In the genomic region with DNA sequence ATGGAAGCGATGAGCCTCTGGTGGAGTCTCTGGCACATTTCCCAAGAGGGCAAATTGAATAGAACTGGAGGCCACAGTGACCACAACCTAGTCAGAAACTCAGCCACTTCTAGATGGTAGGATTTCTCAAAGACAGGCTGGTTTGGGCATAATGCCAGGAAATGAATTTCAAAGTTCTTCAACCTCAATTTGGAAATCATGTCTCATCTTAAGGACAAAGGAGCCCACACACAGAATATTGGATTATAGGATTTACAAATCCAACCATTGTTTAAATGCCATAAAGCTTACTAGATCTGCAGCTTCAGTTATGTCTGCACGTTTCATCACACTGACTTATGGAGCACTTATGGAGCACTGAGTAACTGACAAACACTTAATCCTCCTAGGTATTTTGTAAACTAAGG, we compare ENCODE assay signal across 12 cellular contexts.
DNase-seq lines count a peak whose midpoint lies in the region; ATAC-seq and TF ChIP-seq lines count a peak whose summit lies in the region.
"Had no signal": no experiment of that assay in that cellular context is flagged by ENCODE, and none has a peak within 500 bp of the region (broad histone marks: within the 10 kb centered on the region; RNA-seq: fewer than 3 reads in every experiment).

No MANE protein-coding gene starts in this region.

- 6% methylated on average over 2 of the region's 2 CpGs for WGBS in smooth muscle cell (ENCODE audit: low lambda C conversion rate)

- peaks cover 4% of the 10 kb centered on the region for H3K79me2 ChIP-seq in smooth muscle cell (ENCODE audit: low read depth)

- H3K27ac ChIP-seq in Peyer's patch, result peak overlapping the region in 3 of 4 donors; percentile 26 to 63 (median 30)
- H3K27ac ChIP-seq in smooth muscle cell (ENCODE audit: low read depth), result peak overlapping the region; percentile 96
- no peak overlapping the region for H3K27ac ChIP-seq in dorsolateral prefrontal cortex
- H3K27ac ChIP-seq: lower lobe of right lung had no signal

- H3K4me1 ChIP-seq in HAP-1, result no peaks in the 10 kb centered on the region
- H3K4me1 ChIP-seq in Peyer's patch, result no peaks in the 10 kb centered on the region
- H3K4me1 ChIP-seq in smooth muscle cell (ENCODE audit: low read depth), result peaks cover 11% of the 10 kb centered on the region

- H3F3A ChIP-seq in smooth muscle cell (ENCODE audit: low read depth), result peaks cover 32% of the 10 kb centered on the region

- peak overlapping the region; percentile 79 for H3K9ac ChIP-seq in smooth muscle cell (ENCODE audit: low read depth)

- H3K9me3 ChIP-seq in HAP-1 (no peaks in the 10 kb centered on the region), Peyer's patch (no peaks in the 10 kb centered on the region), smooth muscle cell (replicated peaks; ENCODE audit: low read depth) (no peaks in the 10 kb centered on the region)
- H3K9me3 ChIP-seq: lower lobe of right lung had no signal

- no peaks in the 10 kb centered on the region for H3K36me3 ChIP-seq in HAP-1 (replicated peaks)
- no peaks in the 10 kb centered on the region for H3K36me3 ChIP-seq in Peyer's patch
- H3K36me3 ChIP-seq in smooth muscle cell (ENCODE audit: low read depth), result no peaks in the 10 kb centered on the region
- H3K36me3 ChIP-seq: lower lobe of right lung had no signal

- in situ Hi-C loops in HAP-1 (cut with MboI; ENCODE audit: low sequenced_read_pairs), result no loop called here

- peak; percentile 8 to 43 for DNase-seq in HAP-1 (ENCODE audit: low spot score in 2 of 2)
- DNase-seq in Peyer's patch, result no peak
- peak; percentile 98 for DNase-seq in fibroblast of gingiva (ENCODE audit: low read depth)
- DNase-seq in smooth muscle cell (lab: John Stamatoyannopoulos, UW; ENCODE audit: unreplicated experiment), result no peak
- DNase-seq in dorsolateral prefrontal cortex, result no peak
- DNase-seq in retina, result no peak
- DNase-seq in NCI-H69 (lab: John Stamatoyannopoulos, UW), result no peak
- DNase-seq: activated naive CD4-positive, alpha-beta T cell treated with anti-CD3 and anti-CD28 coated beads for 36 hours; lower lobe of right lung had no signal

- H3K4me2 ChIP-seq in smooth muscle cell, result peak overlapping the region; percentile 64

- H2AFZ ChIP-seq in smooth muscle cell (ENCODE audit: low read depth), result no peak overlapping the region

- TF ChIP-seq POLR2A in Peyer's patch (IDR thresholded peaks at IDR 0.05), result no peak

- H3K27me3 ChIP-seq in HAP-1 (ENCODE audit: low read depth), result no peaks in the 10 kb centered on the region
- H3K27me3 ChIP-seq in Peyer's patch, result no peaks in the 10 kb centered on the region
- no peaks in the 10 kb centered on the region for H3K27me3 ChIP-seq in smooth muscle cell (ENCODE audit: low read depth)
- peaks cover 0 to 21% (median 0%) of the 10 kb centered on the region in 45 donors for H3K27me3 ChIP-seq in dorsolateral prefrontal cortex

- H4K20me1 ChIP-seq in smooth muscle cell (ENCODE audit: low read depth), result no peaks in the 10 kb centered on the region

- TF ChIP-seq CTCF in Peyer's patch (IDR thresholded peaks at IDR 0.05), result no peak
- TF ChIP-seq CTCF in smooth muscle cell (IDR thresholded peaks at IDR 0.05; ENCODE audit: borderline replicate concordance, insufficient read depth, poor library complexity, severe bottlenecking), result no peak
- TF ChIP-seq CTCF in dorsolateral prefrontal cortex (IDR thresholded peaks at IDR 0.05 in 54 of 56, conservative IDR thresholded peaks at IDR 0.05 in 2 of 56; ENCODE audit: low read depth in 1 of 56, partially characterized antibody in 56 of 56), result no peak

- no peak for ATAC-seq in HG02763 (IDR thresholded peaks at IDR 0.05; ENCODE audit: unreplicated experiment)
- ATAC-seq: activated CD4-positive, CD25-positive, alpha-beta regulatory T cell treated with anti-CD3 and anti-CD28 coated beads, Interleukin-2, amount 50 U/mL, for 24 hours; K562; lower lobe of right lung had no signal

- H3K4me3 ChIP-seq in HAP-1 (no peak overlapping the region), Peyer's patch (no peak overlapping the region), smooth muscle cell (no peak overlapping the region), dorsolateral prefrontal cortex (no peak overlapping the region)
- H3K4me3 ChIP-seq: K562, lower lobe of right lung had no signal

- intact Hi-C loops in dorsolateral prefrontal cortex (cut with DNase I), result no loop called here

Comparison
In these comparisons a context has a peak if more than half of its experiments do, and no peak if none do; other contexts are left out.
1. DNase-seq: peak in HAP-1 (2 of 2) and fibroblast of gingiva (single experiment); none in Peyer's patch (0 of 3), smooth muscle cell (single experiment), dorsolateral prefrontal cortex (0 of 10), retina (single experiment) and NCI-H69 (single experiment).
2. H3K27ac ChIP-seq: peak in Peyer's patch (3 of 4) and smooth muscle cell (single experiment); none in dorsolateral prefrontal cortex (0 of 59).